30 cellular contexts compared by ENCODE assay signal in the genomic region with DNA sequence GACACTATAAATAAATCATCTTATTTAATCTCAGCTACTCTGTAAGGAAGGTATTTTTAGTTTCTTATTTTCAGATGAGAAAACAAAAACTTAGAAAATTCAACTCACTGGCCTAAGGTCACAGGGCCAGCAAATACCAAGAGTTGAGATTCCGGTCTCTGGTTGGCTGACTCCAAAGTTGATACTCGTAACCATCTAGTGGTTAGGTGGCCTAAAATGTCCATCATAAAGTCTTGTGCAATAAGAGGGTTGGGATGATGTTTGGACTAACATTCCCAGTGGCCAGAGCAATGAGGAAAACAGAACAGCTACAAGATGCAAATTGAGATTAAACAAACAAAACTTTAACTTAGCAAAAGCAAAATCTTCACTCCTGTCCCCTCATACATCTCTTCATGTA.
"Had no signal": no experiment of that assay in that cellular context is flagged by ENCODE, and none has a peak within 500 bp of the region (broad histone marks: within the 10 kb centered on the region; RNA-seq: fewer than 3 reads in every experiment).

No MANE protein-coding gene starts in this region.

- FAIRE-seq: urothelium cell line had no signal

- H3K4me2 ChIP-seq: neural progenitor cell, smooth muscle cell had no signal

- H3K9me3 ChIP-seq: ovary, psoas muscle, suprapubic skin, testis, tibial artery, transverse colon, upper lobe of left lung, vagina had no signal

- H3K27ac ChIP-seq: neural progenitor cell, ovary, parathyroid adenoma, psoas muscle, skin epidermis, spleen, suprapubic skin, testis, tibial artery, transverse colon, upper lobe of left lung, vagina had no signal

- H3K9ac ChIP-seq: neural progenitor cell, parathyroid adenoma had no signal

- DNase-seq: naive thymus-derived CD4-positive, alpha-beta T cell; natural killer cell; occipital lobe; ovary; posterior cingulate gyrus; psoas muscle; right cardiac atrium; spleen; stimulated activated CD4-positive, alpha-beta T cell treated with anti-CD3 and anti-CD28 coated beads, Interleukin-12 subunit alpha, Interleukin-12 subunit beta, amount 100 ng/mL, for 4 hours; stimulated activated CD4-positive, alpha-beta T cell treated with anti-CD3 and anti-CD28 coated beads, Interleukin-1b, Interleukin-23, amount 100 ng/mL, for 48 hours; stimulated activated CD4-positive, alpha-beta T cell treated with anti-CD3 and anti-CD28 coated beads, Interleukin-4, amount 100 ng/mL, for 1 hour; stimulated activated CD4-positive, alpha-beta T cell treated with anti-CD3 and anti-CD28 coated beads, Interleukin-4, amount 100 ng/mL, for 4 hours; stimulated activated CD8-positive, alpha-beta memory T cell treated with anti-CD3 and anti-CD28 coated beads, Interleukin-4, amount 100 ng/mL, for 48 hours; stimulated activated naive CD4-positive, alpha-beta T cell; stimulated activated naive CD8-positive, alpha-beta T cell treated with anti-CD3 and anti-CD28 coated beads, Interleukin-15, amount 100 ng/mL, for 72 hours; stimulated activated naive CD8-positive, alpha-beta T cell treated with anti-CD3 and anti-CD28 coated beads, Interleukin-15, Interleukin-2, amounts not matched to agents 100 U/mL and 50 U/mL, for 24 hours; substantia nigra; testis; tibial artery; transverse colon; upper lobe of left lung had no signal

- H2AFZ ChIP-seq: neural progenitor cell, parathyroid adenoma had no signal

- H3K4me3 ChIP-seq: neural progenitor cell, ovary, psoas muscle, skin epidermis, smooth muscle cell, spleen, suprapubic skin, testis, tibial artery, transverse colon, upper lobe of left lung, vagina had no signal

- H3K79me2 ChIP-seq: parathyroid adenoma had no signal

- H3K27me3 ChIP-seq: neural progenitor cell, ovary, spleen, suprapubic skin, testis, tibial artery, transverse colon, upper lobe of left lung, vagina had no signal

- ATAC-seq: naive thymus-derived CD4-positive, alpha-beta T cell; natural killer cell; psoas muscle; right cardiac atrium; sciatic nerve; stimulated activated memory B cell treated with anti-CD40 and anti-IgM and Interleukin-4, amounts not matched to agents 10 μg/mL and 1 μg/mL and 100 μg/mL, for 72 hours; stimulated activated naive CD8-positive, alpha-beta T cell treated with anti-CD3 and anti-CD28 coated beads, Interleukin-15, amount 100 ng/mL, for 72 hours; stimulated activated naive CD8-positive, alpha-beta T cell treated with anti-CD3 and anti-CD28 coated beads, Interleukin-15, Interleukin-2, amounts not matched to agents 100 U/mL and 50 U/mL, for 24 hours had no signal

- H3K36me3 ChIP-seq: neural progenitor cell, ovary, spleen, suprapubic skin, tibial artery, transverse colon, upper lobe of left lung, vagina had no signal

- H3K4me1 ChIP-seq: neural progenitor cell, parathyroid adenoma, psoas muscle, spleen, suprapubic skin, testis, tibial artery, transverse colon, upper lobe of left lung, vagina had no signal
